Comparison of ENCODE assay signal across 21 cellular contexts in the genomic region with DNA sequence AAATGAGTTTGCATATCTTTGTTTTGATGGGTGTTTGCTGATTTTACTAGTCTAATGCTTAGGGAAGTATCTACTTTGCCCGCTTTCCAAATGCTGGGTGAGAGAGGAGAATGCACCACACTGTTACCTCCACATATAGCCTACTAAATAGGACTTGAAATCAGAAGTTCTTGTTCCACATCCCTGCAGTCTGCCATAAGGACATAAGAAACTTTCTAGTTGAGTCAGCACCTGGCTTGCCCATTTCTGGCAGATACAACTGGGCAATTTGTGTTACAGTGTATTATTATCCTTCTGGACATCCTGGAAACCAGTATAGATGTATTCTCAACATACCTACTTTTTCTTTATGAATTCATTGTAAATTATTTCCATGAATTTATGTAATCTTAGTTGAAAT. TPM values are rescaled to one million over a fixed set of nuclear protein-coding genes. Genes with fewer than 3 reads are reported as not detected.
DNase-seq lines count a peak whose midpoint lies in the region; TF ChIP-seq lines count a peak whose summit lies in the region.
"Had no signal": no experiment of that assay in that cellular context is flagged by ENCODE, and none has a peak within 500 bp of the region (broad histone marks: within the 10 kb centered on the region; RNA-seq: fewer than 3 reads in every experiment).

No MANE protein-coding gene starts in this region.

- H3K27me3 Mint-ChIP-seq in activated T-cell treated with anti-CD3 and anti-CD28 coated beads, Interleukin-2, amount 50 U/mL, for 24 hours, result no peaks in the 10 kb centered on the region
- H3K27me3 Mint-ChIP-seq in dendritic cell treated with granulocyte-macrophage colony-stimulating factor and Interleukin-4, amounts not matched to agents 40 ng/mL and 50 ng/mL, for 4 days, result no peaks in the 10 kb centered on the region
- no peaks in the 10 kb centered on the region for H3K27me3 Mint-ChIP-seq in progenitor cell of endocrine pancreas

- no peak for DNase-seq in activated T-cell treated with anti-CD3 and anti-CD28 coated beads, Interleukin-2, amount 50 U/mL, for 24 hours
- DNase-seq in activated T-cell treated with anti-CD3 and anti-CD28 coated beads for 4 hours (no peak), progenitor cell of endocrine pancreas (ENCODE audit: low spot score, unreplicated experiment) (no peak), vagina (ENCODE audit: extremely low spot score in 2 of 2) (no peak), posterior cingulate gyrus (no peak), DMS153 (lab: John Stamatoyannopoulos, UW) (no peak)
- no peak for DNase-seq in stimulated activated CD4-positive, alpha-beta T cell treated with anti-CD3 and anti-CD28 coated beads, Interleukin-2, amount 100 ng/mL, for 48 hours
- DNase-seq: ACHN; activated CD4-positive, CD25-positive, alpha-beta regulatory T cell treated with anti-CD3 and anti-CD28 coated beads, Interleukin-2, amount 50 U/mL, for 72 hours; DMS53; KG1; NCI-H1048; NCI-H1930; NCI-H226; NK-92 treated with Interleukin-12 subunit alpha and Interleukin-12 subunit beta, amount 100 ng/mL, for 24 hours; stimulated activated naive CD8-positive, alpha-beta T cell treated with anti-CD3 and anti-CD28 coated beads, Interleukin-15, Interleukin-2, amounts not matched to agents 100 U/mL and 50 U/mL, for 24 hours had no signal

- no peak for TF ChIP-seq POLR2A in vagina (IDR thresholded peaks at IDR 0.05)

- H3K4me3 ChIP-seq in vagina, result no peak overlapping the region
- H3K4me3 ChIP-seq: neural progenitor cell, right atrium auricular region had no signal

- H3K4me1 ChIP-seq in vagina, result peaks cover 71% of the 10 kb centered on the region
- H3K4me1 ChIP-seq: neural progenitor cell had no signal

- H3K4me3 Mint-ChIP-seq in activated T-cell treated with anti-CD3 and anti-CD28 coated beads, Interleukin-2, amount 50 U/mL, for 24 hours, result no peak overlapping the region
- no peak overlapping the region for H3K4me3 Mint-ChIP-seq in dendritic cell treated with granulocyte-macrophage colony-stimulating factor and Interleukin-4, amounts not matched to agents 40 ng/mL and 50 ng/mL, for 4 days
- H3K4me3 Mint-ChIP-seq in progenitor cell of endocrine pancreas (ENCODE audit: low read depth), result no peak overlapping the region
- H3K4me3 Mint-ChIP-seq: mesothelial cell of epicardium, neural progenitor cell had no signal

- peaks cover 68% of the 10 kb centered on the region for H3K4me1 Mint-ChIP-seq in activated T-cell treated with anti-CD3 and anti-CD28 coated beads, Interleukin-2, amount 50 U/mL, for 24 hours (ENCODE audit: low read depth)
- peaks cover 83% of the 10 kb centered on the region for H3K4me1 Mint-ChIP-seq in dendritic cell treated with granulocyte-macrophage colony-stimulating factor and Interleukin-4, amounts not matched to agents 40 ng/mL and 50 ng/mL, for 4 days (ENCODE audit: low read depth)
- peaks cover 47% of the 10 kb centered on the region for H3K4me1 Mint-ChIP-seq in progenitor cell of endocrine pancreas (ENCODE audit: low read depth)

- no peaks in the 10 kb centered on the region for H3K36me3 Mint-ChIP-seq in activated T-cell treated with anti-CD3 and anti-CD28 coated beads, Interleukin-2, amount 50 U/mL, for 24 hours (ENCODE audit: low read depth)
- H3K36me3 Mint-ChIP-seq in dendritic cell treated with granulocyte-macrophage colony-stimulating factor and Interleukin-4, amounts not matched to agents 40 ng/mL and 50 ng/mL, for 4 days (ENCODE audit: low read depth), result peaks cover 29% of the 10 kb centered on the region
- peaks cover 31% of the 10 kb centered on the region for H3K36me3 Mint-ChIP-seq in progenitor cell of endocrine pancreas (ENCODE audit: insufficient read depth)
- H3K36me3 Mint-ChIP-seq: neural progenitor cell had no signal

- no peaks in the 10 kb centered on the region for H3K36me3 ChIP-seq in vagina
- H3K36me3 ChIP-seq: neural progenitor cell, right atrium auricular region had no signal

- no peaks in the 10 kb centered on the region for H3K9me3 Mint-ChIP-seq in activated T-cell treated with anti-CD3 and anti-CD28 coated beads, Interleukin-2, amount 50 U/mL, for 24 hours
- H3K9me3 Mint-ChIP-seq in dendritic cell treated with granulocyte-macrophage colony-stimulating factor and Interleukin-4, amounts not matched to agents 40 ng/mL and 50 ng/mL, for 4 days, result no peaks in the 10 kb centered on the region
- peaks cover 9% of the 10 kb centered on the region for H3K9me3 Mint-ChIP-seq in progenitor cell of endocrine pancreas (ENCODE audit: low read depth)
- H3K9me3 Mint-ChIP-seq: mesothelial cell of epicardium had no signal

- intact Hi-C loops in dendritic cell treated with granulocyte-macrophage colony-stimulating factor and Interleukin-4, amounts not matched to agents 40 ng/mL and 50 ng/mL, for 4 days (cut with micrococcal nuclease), result no loop called here
- intact Hi-C loops in vagina (cut with DNase I) (loop anchor here (1.0 kb wide), 1 partner anchor 17 kb away; no protein-coding TSS in a partner anchor), posterior cingulate gyrus (cut with DNase I) (loop anchor here (5.0 kb wide), 1 partner anchor 41 kb away; no protein-coding TSS in a partner anchor)

- no peaks in the 10 kb centered on the region for H3K9me3 ChIP-seq in vagina
- H3K9me3 ChIP-seq: right atrium auricular region had no signal

- peak overlapping the region; percentile 91 for H3K27ac ChIP-seq in vagina
- H3K27ac ChIP-seq: C4-2B, neural progenitor cell had no signal

- H3K27me3 ChIP-seq in vagina, result no peaks in the 10 kb centered on the region
- H3K27me3 ChIP-seq: neural progenitor cell, right atrium auricular region had no signal

- TF ChIP-seq CTCF in progenitor cell of endocrine pancreas (IDR thresholded peaks at IDR 0.05; ENCODE audit: unreplicated experiment) (no peak), vagina (IDR thresholded peaks at IDR 0.05) (no peak)

- H3K27ac Mint-ChIP-seq in activated T-cell treated with anti-CD3 and anti-CD28 coated beads, Interleukin-2, amount 50 U/mL, for 24 hours, result peak overlapping the region; percentile 5
- H3K27ac Mint-ChIP-seq in dendritic cell treated with granulocyte-macrophage colony-stimulating factor and Interleukin-4, amounts not matched to agents 40 ng/mL and 50 ng/mL, for 4 days, result peak overlapping the region; percentile 87
- H3K27ac Mint-ChIP-seq in progenitor cell of endocrine pancreas, result peak overlapping the region; percentile 71
- H3K27ac Mint-ChIP-seq: mesothelial cell of epicardium, neural progenitor cell had no signal

RNA-seq across cellular contexts. Expression of gene ANXA4, which starts 29.5 kb away (rescaled TPM):
- total RNA-seq in progenitor cell of endocrine pancreas (250 and 262 TPM in 2 replicates), vagina (63.6 TPM)

RNA-seq across cellular contexts. Expression of gene GMCL1, which starts 58.0 kb away (rescaled TPM):
- total RNA-seq in progenitor cell of endocrine pancreas (33.1 and 39.2 TPM in 2 replicates), vagina (13.0 TPM)

Comparison
In these comparisons a context has a peak if more than half of its experiments do, and no peak if none do; other contexts are left out.
1. H3K27ac Mint-ChIP-seq: peak in every context shown above with its lines; median percentile 87 in dendritic cell treated with granulocyte-macrophage colony-stimulating factor and Interleukin-4, amounts not matched to agents 40 ng/mL and 50 ng/mL, for 4 days; 71 in progenitor cell of endocrine pancreas; 5 in activated T-cell treated with anti-CD3 and anti-CD28 coated beads, Interleukin-2, amount 50 U/mL, for 24 hours.